25 cellular contexts compared by ENCODE assay signal in genomic region chr11:65212226-65212801, GRCh38. TPM values are rescaled to one million over a fixed set of nuclear protein-coding genes. Genes with fewer than 3 reads are reported as not detected.
A peak's percentile ranks its signal among the peaks of the same experiment; 100 is the strongest.
DNase-seq lines count a peak whose midpoint lies in the region; ATAC-seq and TF ChIP-seq lines count a peak whose summit lies in the region.
"Had no signal": no experiment of that assay in that cellular context is flagged by ENCODE, and none has a peak within 500 bp of the region (broad histone marks: within the 10 kb centered on the region; RNA-seq: fewer than 3 reads in every experiment).

No MANE protein-coding gene starts in this region.

- peak overlapping the region; percentile 32 for H3K9ac ChIP-seq in NT2/D1 (ENCODE audit: insufficient read length, low read depth)
- H3K9ac ChIP-seq in iPS-18a (ENCODE audit: low read length), result peak overlapping the region; percentile 1

- intact Hi-C loops in spleen (cut with DNase I; ENCODE audit: low total_unique reads), result no loop called here

- no peaks in the 10 kb centered on the region for H3K27me3 Mint-ChIP-seq in activated CD8-positive, alpha-beta memory T cell treated with anti-CD3 and anti-CD28 coated beads, Interleukin-2, amount 10 ng/mL, durations not matched to agents 7 days and 5 days
- H3K27me3 Mint-ChIP-seq: naive B cell had no signal

- CTCF ChIA-PET in activated CD8-positive, alpha-beta memory T cell treated with anti-CD3 and anti-CD28 coated beads, Interleukin-2, amount 10 ng/mL, durations not matched to agents 7 days and 5 days (lab: Charles Lee), result interaction anchor here (1.0 to 1.8 kb wide), 4 partner anchors 13 to 117 kb away, joined by 3 to 5 read pairs (median 4); no protein-coding TSS in a partner anchor

- no peaks in the 10 kb centered on the region for H3K9me3 Mint-ChIP-seq in activated CD8-positive, alpha-beta memory T cell treated with anti-CD3 and anti-CD28 coated beads, Interleukin-2, amount 10 ng/mL, durations not matched to agents 7 days and 5 days (ENCODE audit: low read depth)
- H3K9me3 Mint-ChIP-seq: T-helper 2 cell treated with Interferon-gamma antibody and Interleukin-4, amounts not matched to agents 5 μg/mL and 100 μg/mL, for 36 hours had no signal

- TF ChIP-seq CTCF in spleen (IDR thresholded peaks at IDR 0.05 in 8 of 11, conservative IDR thresholded peaks at IDR 0.05 in 3 of 11), result no peak

- peaks cover 37% of the 10 kb centered on the region for H3K4me1 ChIP-seq in NT2/D1 (ENCODE audit: insufficient read depth, insufficient read length)
- H3K4me1 ChIP-seq in iPS-18a (ENCODE audit: control insufficient read depth, low read depth, low read length), result peaks cover 25% of the 10 kb centered on the region
- H3K4me1 ChIP-seq in spleen, result peaks cover 0 to 71% (median 38%) of the 10 kb centered on the region in 6 donors
- H3K4me1 ChIP-seq: psoas muscle, SJCRH30, tibial artery had no signal

- peaks cover 35% of the 10 kb centered on the region for H3K4me1 Mint-ChIP-seq in activated CD8-positive, alpha-beta memory T cell treated with anti-CD3 and anti-CD28 coated beads, Interleukin-2, amount 10 ng/mL, durations not matched to agents 7 days and 5 days

- H3K4me3 ChIP-seq in NT2/D1 (ENCODE audit: insufficient read length, low read depth), result no peak overlapping the region
- no peak overlapping the region for H3K4me3 ChIP-seq in iPS-18a (ENCODE audit: low read length)
- no peak overlapping the region for H3K4me3 ChIP-seq in spleen
- H3K4me3 ChIP-seq: colonic mucosa, psoas muscle, SJCRH30, tibial artery had no signal

- DNase-seq in activated CD8-positive, alpha-beta memory T cell treated with anti-CD3 and anti-CD28 coated beads, Interleukin-2, amount 50 U/mL, for 48 hours, result peak; percentile 48
- no peak for DNase-seq in activated CD8-positive, alpha-beta memory T cell treated with anti-CD3 and anti-CD28 coated beads, Interleukin-2, amount 10 ng/mL, durations not matched to agents 7 days and 5 days
- DNase-seq in NT2/D1 (ENCODE audit: low read depth, low spot score) (no peak), spleen (peak; percentile 67), DMS53 treated with DMSO at 0.1 percent for 48 hours (lab: John Stamatoyannopoulos, UW; ENCODE audit: unreplicated experiment) (no peak), inferior parietal cortex (ENCODE audit: extremely low spot score) (no peak)
- DNase-seq: activated CD4-positive, alpha-beta T cell treated with anti-CD3 and anti-CD28 coated beads for 1 hour; activated naive CD4-positive, alpha-beta T cell; activated T-cell treated with anti-CD3 and anti-CD28 coated beads for 4 hours; colonic mucosa; mammary epithelial cell; naive B cell; NCI-H2029 treated with DMSO at 0.1 percent for 48 hours; NCI-H526; psoas muscle; SJCRH30; stimulated activated naive B cell treated with anti-CD40 and anti-IgM and Interleukin-4, amounts not matched to agents 10 μg/mL and 1 μg/mL and 100 μg/mL, for 72 hours had no signal

- no peaks in the 10 kb centered on the region for H3K27me3 ChIP-seq in NT2/D1 (ENCODE audit: insufficient read depth, insufficient read length)
- H3K27me3 ChIP-seq in iPS-18a (ENCODE audit: control insufficient read depth, insufficient read depth, low read length), result no peaks in the 10 kb centered on the region
- no peaks in the 10 kb centered on the region for H3K27me3 ChIP-seq in spleen (replicated peaks in 1 of 7)
- H3K27me3 ChIP-seq: colonic mucosa, SJCRH30, tibial artery had no signal

- H3K36me3 Mint-ChIP-seq in activated CD8-positive, alpha-beta memory T cell treated with anti-CD3 and anti-CD28 coated beads, Interleukin-2, amount 10 ng/mL, durations not matched to agents 7 days and 5 days, result peaks cover 3% of the 10 kb centered on the region

- H3K27ac Mint-ChIP-seq in activated CD8-positive, alpha-beta memory T cell treated with anti-CD3 and anti-CD28 coated beads, Interleukin-2, amount 10 ng/mL, durations not matched to agents 7 days and 5 days, result no peak overlapping the region
- H3K27ac Mint-ChIP-seq: stimulated activated naive B cell treated with anti-CD40 and anti-IgM and Interleukin-4, amounts not matched to agents 10 μg/mL and 1 μg/mL and 100 μg/mL, for 72 hours; T-helper 2 cell treated with Interferon-gamma antibody and Interleukin-4, amounts not matched to agents 5 μg/mL and 100 μg/mL, for 36 hours had no signal

- no peaks in the 10 kb centered on the region for H3K9me3 ChIP-seq in NT2/D1 (ENCODE audit: insufficient read depth, low read length)
- no peaks in the 10 kb centered on the region for H3K9me3 ChIP-seq in iPS-18a (ENCODE audit: control insufficient read depth, low read depth, low read length)
- H3K9me3 ChIP-seq in spleen, result no peaks in the 10 kb centered on the region
- H3K9me3 ChIP-seq: colonic mucosa, psoas muscle, SJCRH30, tibial artery had no signal

- H3K36me3 ChIP-seq in NT2/D1 (ENCODE audit: insufficient read depth, insufficient read length, low read length), result peaks cover 55% of the 10 kb centered on the region
- peaks cover 38% of the 10 kb centered on the region for H3K36me3 ChIP-seq in iPS-18a (ENCODE audit: control insufficient read depth, low read depth, low read length)
- H3K36me3 ChIP-seq in spleen, result peaks cover 4 to 52% (median 42%) of the 10 kb centered on the region in 6 donors
- H3K36me3 ChIP-seq: SJCRH30 had no signal

- WGBS in spleen, 5 donors, result 50 to 68% (median 55%) methylated on average over 12 to 13 of the region's 13 CpGs

- H3K4me3 Mint-ChIP-seq in activated CD8-positive, alpha-beta memory T cell treated with anti-CD3 and anti-CD28 coated beads, Interleukin-2, amount 10 ng/mL, durations not matched to agents 7 days and 5 days, result no peak overlapping the region
- H3K4me3 Mint-ChIP-seq: stimulated activated naive B cell treated with anti-CD40 and anti-IgM and Interleukin-4, amounts not matched to agents 10 μg/mL and 1 μg/mL and 100 μg/mL, for 72 hours; T-helper 2 cell treated with Interferon-gamma antibody and Interleukin-4, amounts not matched to agents 5 μg/mL and 100 μg/mL, for 36 hours had no signal

- ATAC-seq in activated CD8-positive, alpha-beta memory T cell treated with anti-CD3 and anti-CD28 coated beads, Interleukin-2, amount 10 ng/mL, durations not matched to agents 7 days and 5 days, result no peak
- no peak for ATAC-seq in GM19467 (IDR thresholded peaks at IDR 0.05; ENCODE audit: unreplicated experiment)
- ATAC-seq: psoas muscle; stimulated activated naive B cell treated with anti-CD40 and anti-IgM and Interleukin-4, amounts not matched to agents 10 μg/mL and 1 μg/mL and 100 μg/mL, for 72 hours had no signal

- H3K27ac ChIP-seq in iPS-18a (ENCODE audit: low read length), result no peak overlapping the region
- H3K27ac ChIP-seq in spleen, result peak overlapping the region in 2 of 8 donors; percentile 3 to 18
- H3K27ac ChIP-seq: colonic mucosa, psoas muscle, SJCRH30, tibial artery had no signal

- TF ChIP-seq POLR2A in spleen (IDR thresholded peaks at IDR 0.05), result no peak

RNA-seq across cellular contexts. Expression of gene CAPN1, which starts 30.6 kb away (rescaled TPM):
- total RNA-seq in activated CD8-positive, alpha-beta memory T cell treated with anti-CD3 and anti-CD28 coated beads, Interleukin-2, amount 10 ng/mL, durations not matched to agents 7 days and 5 days, result 100 to 1,000 TPM; 137 to 174 TPM
- 100 to 1,000 TPM; 135 to 203 (median 161) TPM for total RNA-seq in spleen
- polyA plus RNA-seq in spleen, result 100 to 1,000 TPM in 1 of 3 donors, 10 to 100 TPM in 2; 61.6 to 111 (median 73.3) TPM

RNA-seq across cellular contexts. Expression of gene SPDYC, which starts 42.3 kb away (rescaled TPM):
- total RNA-seq in activated CD8-positive, alpha-beta memory T cell treated with anti-CD3 and anti-CD28 coated beads, Interleukin-2, amount 10 ng/mL, durations not matched to agents 7 days and 5 days, result not detected
- total RNA-seq in spleen, result not detected
- polyA plus RNA-seq in spleen, result under 1 TPM in 1 of 3 donors, not detected in 2; 0.11 TPM
- total RNA-seq: A172, colonic mucosa, epithelial cell of proximal tubule, H4, mammary epithelial cell, psoas muscle had no signal
- polyA plus RNA-seq: BJ, mammary epithelial cell, psoas muscle had no signal

RNA-seq across cellular contexts. Expression of gene POLA2, which starts 49.4 kb away (rescaled TPM):
- total RNA-seq in activated CD8-positive, alpha-beta memory T cell treated with anti-CD3 and anti-CD28 coated beads, Interleukin-2, amount 10 ng/mL, durations not matched to agents 7 days and 5 days, result 10 to 100 TPM; 79.8 to 89.5 TPM
- total RNA-seq in spleen, result 10 to 100 TPM; 10.6 to 25.9 (median 19.1) TPM
- polyA plus RNA-seq in spleen, result 10 to 100 TPM in 2 of 3 donors, 1 to 10 TPM in 1; 9.0 to 12.2 (median 10.7) TPM

Comparison
In these comparisons a context has a peak if more than half of its experiments do, and no peak if none do; other contexts are left out.
1. DNase-seq: peak in activated CD8-positive, alpha-beta memory T cell treated with anti-CD3 and anti-CD28 coated beads, Interleukin-2, amount 50 U/mL, for 48 hours (single experiment) and spleen (single experiment); none in activated CD8-positive, alpha-beta memory T cell treated with anti-CD3 and anti-CD28 coated beads, Interleukin-2, amount 10 ng/mL, durations not matched to agents 7 days and 5 days (single experiment), NT2/D1 (single experiment), DMS53 treated with DMSO at 0.1 percent for 48 hours (single experiment) and inferior parietal cortex (single experiment).